ENCODE assay signal across 20 cellular contexts in genomic region chr21:45051580-45052434, GRCh38. TPM values are rescaled to one million over a fixed set of nuclear protein-coding genes. Genes with fewer than 3 reads are reported as not detected.
A peak's percentile ranks its signal among the peaks of the same experiment; 100 is the strongest.
DNase-seq lines count a peak whose midpoint lies in the region; ATAC-seq and TF ChIP-seq lines count a peak whose summit lies in the region.
"Had no signal": no experiment of that assay in that cellular context is flagged by ENCODE, and none has a peak within 500 bp of the region (broad histone marks: within the 10 kb centered on the region; RNA-seq: fewer than 3 reads in every experiment).

No MANE protein-coding gene starts in this region.

- DNase-seq in AG04450 (ENCODE audit: low read depth, low spot score) (no peak), RWPE2 (ENCODE audit: low spot score) (peak; percentile 23), left kidney (ENCODE audit: low read depth, low spot score) (peak; percentile 49), gastrocnemius medialis (peak; percentile 87 to 97), left colon (no peak), breast epithelium (ENCODE audit: low spot score in 2 of 2) (no peak), DMS53 treated with DMSO at 0.1 percent for 48 hours (lab: John Stamatoyannopoulos, UW; ENCODE audit: unreplicated experiment) (no peak)
- DNase-seq: activated CD4-positive, alpha-beta memory T cell treated with anti-CD3 and anti-CD28 coated beads for 36 hours; activated naive CD4-positive, alpha-beta T cell treated with anti-CD3 and anti-CD28 coated beads, Interleukin-2, amount 10 ng/mL, durations not matched to agents 7 days and 5 days; activated T-cell treated with anti-CD3 and anti-CD28 coated beads, Interleukin-2, amount 50 U/mL, for 1 hour; CD4-positive, alpha-beta T cell; colonic mucosa; foreskin keratinocyte; NCI-H1694; NCI-H446; ovary; small intestine; T-helper 1 cell had no signal

- POLR2A ChIA-PET in AG04450 (lab: Yijun Ruan, JAX) = interaction anchor here (0.8 to 2.0 kb wide), 12 partner anchors 17 to 1028 kb away, joined by 3 to 16 read pairs (median 6); no protein-coding TSS in a partner anchor

- H3K27ac ChIP-seq in AG04450 (ENCODE audit: low read depth, low read length) (peak overlapping the region; percentile 98), RWPE2 (ENCODE audit: poor library complexity, severe bottlenecking) (no peak overlapping the region), gastrocnemius medialis (peak overlapping the region; percentile 85 to 93 (median 92)), breast epithelium (no peak overlapping the region)
- H3K27ac ChIP-seq: colonic mucosa, foreskin keratinocyte, ovary had no signal

- intact Hi-C loops in gastrocnemius medialis (cut with DNase I; ENCODE audit: low total_unique reads) = loop anchor here (1.0 to 5.0 kb wide), 5 partner anchors 17 to 195 kb away; partner anchors contain the start of gene PTTG1IP
- intact Hi-C loops in left colon (cut with DNase I, micrococcal nuclease) = no loop called here
- intact Hi-C loops in breast epithelium (cut with DNase I; ENCODE audit: low total_unique reads) = no loop called here

- no peaks in the 10 kb centered on the region for H3K27me3 ChIP-seq in AG04450 (ENCODE audit: control insufficient read depth, insufficient read depth, low read length)
- H3K27me3 ChIP-seq in RWPE2 (ENCODE audit: insufficient read depth, poor library complexity, severe bottlenecking) = no peaks in the 10 kb centered on the region
- no peaks in the 10 kb centered on the region for H3K27me3 ChIP-seq in gastrocnemius medialis
- no peaks in the 10 kb centered on the region for H3K27me3 ChIP-seq in breast epithelium
- H3K27me3 ChIP-seq: colonic mucosa, ovary had no signal

- H3K4me1 ChIP-seq in RWPE2 (ENCODE audit: insufficient read depth, poor library complexity, severe bottlenecking) = no peaks in the 10 kb centered on the region
- peaks cover 36 to 47% of the 10 kb centered on the region in 2 donors for H3K4me1 ChIP-seq in gastrocnemius medialis
- no peaks in the 10 kb centered on the region for H3K4me1 ChIP-seq in breast epithelium
- H3K4me1 ChIP-seq: colonic mucosa, foreskin keratinocyte had no signal

- H3K36me3 ChIP-seq in RWPE2 (ENCODE audit: low read depth) (no peaks in the 10 kb centered on the region), gastrocnemius medialis (no peaks in the 10 kb centered on the region), breast epithelium (no peaks in the 10 kb centered on the region)
- H3K36me3 ChIP-seq: colonic mucosa, ovary had no signal

- CTCF ChIA-PET in AG04450 (lab: Charles Lee) = interaction anchor here (1.4 kb wide), 1 partner anchor 86 kb away, joined by 4 read pairs; no protein-coding TSS in a partner anchor

- TF ChIP-seq POLR2A in gastrocnemius medialis (IDR thresholded peaks at IDR 0.05) (peak in 1 of 2 donors; percentile 39), breast epithelium (IDR thresholded peaks at IDR 0.05) (no peak)

- in situ Hi-C loops in gastrocnemius medialis (cut with MboI; ENCODE audit: low sequenced_read_pairs in 4 of 4) = loop anchor here in 1 of 4 donors (10.0 kb wide), 1 partner anchor 73 kb away; no protein-coding TSS in a partner anchor

- H3K9me3 ChIP-seq in AG04450 (ENCODE audit: control insufficient read depth, insufficient read depth, low read length) (peaks cover 12% of the 10 kb centered on the region), RWPE2 (ENCODE audit: severe bottlenecking) (peaks cover 9% of the 10 kb centered on the region), gastrocnemius medialis (peaks cover 0 to 6% (median 0%) of the 10 kb centered on the region in 3 donors), breast epithelium (peaks cover 0 to 7% of the 10 kb centered on the region in 2 donors)
- H3K9me3 ChIP-seq: colonic mucosa, ovary had no signal

- H3K4me3 ChIP-seq in AG04450 (ENCODE audit: low read depth, low read length) (no peak overlapping the region), RWPE2 (ENCODE audit: severe bottlenecking) (no peak overlapping the region), gastrocnemius medialis (peak overlapping the region in 1 of 4 donors; percentile 3), breast epithelium (no peak overlapping the region)
- H3K4me3 ChIP-seq: colonic mucosa, ovary had no signal

- no peak for TF ChIP-seq CTCF in AG04450 (IDR thresholded peaks at IDR 0.05; ENCODE audit: low read depth, low read length)
- TF ChIP-seq CTCF in RWPE2 (IDR thresholded peaks at IDR 0.05; ENCODE audit: poor library complexity, severe bottlenecking) = no peak
- peak in 1 of 5 experiments; percentile 8 for TF ChIP-seq CTCF in gastrocnemius medialis (IDR thresholded peaks at IDR 0.05 in 4 of 5, conservative IDR thresholded peaks at IDR 0.05 in 1 of 5)
- TF ChIP-seq CTCF in breast epithelium (IDR thresholded peaks at IDR 0.05) = no peak

- ATAC-seq in RWPE2 (ENCODE audit: low read depth) (no peak), gastrocnemius medialis (peak; percentile 65 to 80), left colon (no peak), GM19023 (IDR thresholded peaks at IDR 0.05; ENCODE audit: unreplicated experiment) (no peak)
- ATAC-seq: foreskin keratinocyte, left lobe of liver had no signal

RNA-seq across cellular contexts. Expression of gene ADARB1, which starts 22.6 kb away (rescaled TPM):
- 25.3 and 27.9 TPM in 2 replicates for polyA plus RNA-seq in AG04450 (2011; rRNA removed)
- polyA minus RNA-seq in AG04450 (2011; rRNA and poly(A)+ RNA removed) = 46.2 and 48.1 TPM in 2 replicates
- total RNA-seq in gastrocnemius medialis (10 to 100 TPM in 1 of 4 donors, 1 to 10 TPM in 3; 5.9 to 11.5 (median 6.9) TPM), left colon (10 to 100 TPM in 1 of 2 donors, 1 to 10 TPM in 1; 6.9 to 12.4 TPM), breast epithelium (10 to 100 TPM; 19.9 to 21.3 (median 20.0) TPM)

Comparison
In these comparisons a context has a peak if more than half of its experiments do, and no peak if none do; other contexts are left out.
1. DNase-seq: peak in RWPE2 (single experiment), left kidney (single experiment) and gastrocnemius medialis (2 of 2); none in AG04450 (single experiment), left colon (0 of 2), breast epithelium (0 of 2) and DMS53 treated with DMSO at 0.1 percent for 48 hours (single experiment).
2. H3K27ac ChIP-seq: peak in AG04450 (single experiment) and gastrocnemius medialis (4 of 4); none in RWPE2 (single experiment) and breast epithelium (0 of 2).
3. ATAC-seq: peak in gastrocnemius medialis (2 of 2); none in RWPE2 (single experiment), left colon (single experiment) and GM19023 (single experiment).